ENCODE assay signal across 8 cellular contexts in the genomic region with DNA sequence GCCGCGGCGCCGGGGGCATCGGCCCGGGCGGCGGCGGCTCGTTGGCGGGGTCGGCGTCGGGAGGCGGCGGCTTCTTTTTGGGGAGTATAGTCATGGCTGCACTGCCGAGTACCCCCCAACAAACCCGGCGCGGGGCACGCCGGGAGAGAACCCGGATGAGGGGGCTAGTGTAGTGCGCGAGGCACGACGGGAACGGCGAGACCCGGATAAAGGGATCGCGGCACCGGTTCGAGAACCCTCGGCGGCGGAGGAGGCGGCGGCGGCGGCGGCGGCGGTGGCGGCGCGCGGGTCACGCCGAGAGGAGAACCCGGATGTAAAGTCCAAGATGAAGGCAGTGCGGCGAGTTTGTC. TPM values are rescaled to one million over a fixed set of nuclear protein-coding genes. Genes with fewer than 3 reads are reported as not detected.
DNase-seq lines count a peak whose midpoint lies in the region; ATAC-seq and TF ChIP-seq lines count a peak whose summit lies in the region.

A gene with protein sequence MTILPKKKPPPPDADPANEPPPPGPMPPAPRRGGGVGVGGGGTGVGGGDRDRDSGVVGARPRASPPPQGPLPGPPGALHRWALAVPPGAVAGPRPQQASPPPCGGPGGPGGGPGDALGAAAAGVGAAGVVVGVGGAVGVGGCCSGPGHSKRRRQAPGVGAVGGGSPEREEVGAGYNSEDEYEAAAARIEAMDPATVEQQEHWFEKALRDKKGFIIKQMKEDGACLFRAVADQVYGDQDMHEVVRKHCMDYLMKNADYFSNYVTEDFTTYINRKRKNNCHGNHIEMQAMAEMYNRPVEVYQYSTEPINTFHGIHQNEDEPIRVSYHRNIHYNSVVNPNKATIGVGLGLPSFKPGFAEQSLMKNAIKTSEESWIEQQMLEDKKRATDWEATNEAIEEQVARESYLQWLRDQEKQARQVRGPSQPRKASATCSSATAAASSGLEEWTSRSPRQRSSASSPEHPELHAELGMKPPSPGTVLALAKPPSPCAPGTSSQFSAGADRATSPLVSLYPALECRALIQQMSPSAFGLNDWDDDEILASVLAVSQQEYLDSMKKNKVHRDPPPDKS (minus strand): TSS at position 131 of the 350 bp plus-strand sequence. CDS start 37 bp downstream, at position 94.

- DNase-seq in COR-L47 (lab: John Stamatoyannopoulos, UW) (peak; percentile 48), HuH-7 (ENCODE audit: low spot score) (peak; percentile 80), T-helper 17 cell (peak; percentile 49 to 66 (median 62)), astrocyte of the spinal cord (ENCODE audit: low read depth, low spot score) (no peak), iPS-NIHi7 (ENCODE audit: extremely low spot score) (peak; percentile 63), KBM-7 (no peak)
- peak; percentile 41 to 55 for DNase-seq in stimulated activated CD4-positive, alpha-beta T cell treated with anti-CD3 and anti-CD28 coated beads, Interleukin-12 subunit alpha, Interleukin-12 subunit beta, amount 100 ng/mL, for 24 hours (ENCODE audit: low read depth in 2 of 2)

- H3K4me3 ChIP-seq in astrocyte of the spinal cord (ENCODE audit: low read depth, low read length) = peak within 1 kb of the TSS; percentile 70

- peak within 1 kb of the TSS; percentile 91 for H3K4me3 Mint-ChIP-seq in T-helper 17 cell

- TF ChIP-seq CTCF in astrocyte of the spinal cord (IDR thresholded peaks at IDR 0.05; ENCODE audit: low read depth, low read length) = no peak

- no peaks in the 10 kb centered on the region for H3K27me3 Mint-ChIP-seq in T-helper 17 cell

- ATAC-seq in GM21390 (IDR thresholded peaks at IDR 0.05; ENCODE audit: unreplicated experiment) = peak; percentile 36
- peak; percentile 46 for ATAC-seq in T-helper 17 cell

- H3K4me1 Mint-ChIP-seq in T-helper 17 cell = peaks cover 24% of the 10 kb centered on the region

- peak within 1 kb of the TSS; percentile 96 for H3K27ac Mint-ChIP-seq in T-helper 17 cell

- no peaks in the 10 kb centered on the region for H3K36me3 Mint-ChIP-seq in T-helper 17 cell (ENCODE audit: low read depth)

- in situ Hi-C loops in astrocyte of the spinal cord (cut with HindIII; ENCODE audit: low sequenced_read_pairs) = no loop called here
- in situ Hi-C loops in KBM-7 (cut with MboI; ENCODE audit: low pct_unique_long_range_greater_than_20kb, low sequenced_read_pairs) = no loop called here

- no peaks in the 10 kb centered on the region for H3K9me3 ChIP-seq in T-helper 17 cell (ENCODE audit: control insufficient read depth, low read length, poor library complexity, severe bottlenecking)

RNA-seq across cellular contexts. Expression of the gene that starts here (rescaled TPM):
- 10 to 100 TPM; 91.0 to 91.6 TPM for total RNA-seq in T-helper 17 cell

Comparison
In these comparisons a context has a peak if more than half of its experiments do, and no peak if none do; other contexts are left out.
1. DNase-seq: peak in COR-L47 (single experiment), HuH-7 (single experiment), T-helper 17 cell (3 of 3), iPS-NIHi7 (single experiment) and stimulated activated CD4-positive, alpha-beta T cell treated with anti-CD3 and anti-CD28 coated beads, Interleukin-12 subunit alpha, Interleukin-12 subunit beta, amount 100 ng/mL, for 24 hours (2 of 2); none in astrocyte of the spinal cord (single experiment) and KBM-7 (single experiment).